ENCODE assay signal across 21 cellular contexts in genomic region chr15:38320181-38320580, GRCh38.
"Had no signal": no experiment of that assay in that cellular context is flagged by ENCODE, and none has a peak within 500 bp of the region (broad histone marks: within the 10 kb centered on the region; RNA-seq: fewer than 3 reads in every experiment).

No MANE protein-coding gene starts in this region.

- H3K36me3 ChIP-seq: thoracic aorta had no signal

- H3K4me3 ChIP-seq: sigmoid colon, thoracic aorta, upper lobe of left lung had no signal

- H3K36me3 Mint-ChIP-seq: activated CD8-positive, alpha-beta memory T cell treated with anti-CD3 and anti-CD28 coated beads, Interleukin-2, amount 10 ng/mL, durations not matched to agents 7 days and 5 days had no signal

- H3K4me1 Mint-ChIP-seq: activated CD4-positive, alpha-beta memory T cell treated with anti-CD3 and anti-CD28 coated beads, Interleukin-2, amount 10 ng/mL, durations not matched to agents 7 days and 5 days; activated CD8-positive, alpha-beta memory T cell treated with anti-CD3 and anti-CD28 coated beads, Interleukin-2, amount 10 ng/mL, durations not matched to agents 7 days and 5 days; activated naive CD8-positive, alpha-beta T cell treated with anti-CD3 and anti-CD28 coated beads, Interleukin-2, amount 50 U/mL, for 24 hours had no signal

- DNase-seq: activated CD4-positive, alpha-beta memory T cell treated with anti-CD3 and anti-CD28 coated beads, Interleukin-2, amount 10 ng/mL, durations not matched to agents 7 days and 5 days; activated CD4-positive, alpha-beta T cell treated with anti-CD3 and anti-CD28 coated beads for 48 hours; activated CD4-positive, CD25-positive, alpha-beta regulatory T cell; activated CD8-positive, alpha-beta memory T cell treated with anti-CD3 and anti-CD28 coated beads, Interleukin-2, amount 10 ng/mL, durations not matched to agents 7 days and 5 days; activated naive CD4-positive, alpha-beta T cell treated with anti-CD3 and anti-CD28 coated beads for 36 hours; activated naive CD8-positive, alpha-beta T cell treated with anti-CD3 and anti-CD28 coated beads, Interleukin-2, amount 50 U/mL, for 24 hours; activated T-cell treated with anti-CD3 and anti-CD28 coated beads, Interleukin-2, amount 50 U/mL, for 4 hours; anterior cingulate cortex; cerebellar nuclear complex; effector CD8-positive, alpha-beta T cell; head of caudate nucleus; kidney; mammary epithelial cell; midbrain; sigmoid colon; stimulated activated naive B cell treated with anti-CD40 and anti-IgM and Interleukin-4, amounts not matched to agents 10 μg/mL and 1 μg/mL and 100 μg/mL, for 72 hours; upper lobe of left lung had no signal

- H3K27ac ChIP-seq: sigmoid colon, thoracic aorta, upper lobe of left lung had no signal

- H3K27ac Mint-ChIP-seq: activated CD4-positive, alpha-beta memory T cell treated with anti-CD3 and anti-CD28 coated beads, Interleukin-2, amount 10 ng/mL, durations not matched to agents 7 days and 5 days; activated CD8-positive, alpha-beta memory T cell treated with anti-CD3 and anti-CD28 coated beads, Interleukin-2, amount 10 ng/mL, durations not matched to agents 7 days and 5 days; activated naive CD4-positive, alpha-beta T cell treated with anti-CD3 and anti-CD28 coated beads for 36 hours; activated naive CD8-positive, alpha-beta T cell treated with anti-CD3 and anti-CD28 coated beads, Interleukin-2, amount 50 U/mL, for 24 hours; dendritic cell treated with granulocyte-macrophage colony-stimulating factor and Interleukin-4, amounts not matched to agents 40 ng/mL and 50 ng/mL, for 4 days; nephron; stimulated activated naive B cell treated with anti-CD40 and anti-IgM and Interleukin-4, amounts not matched to agents 10 μg/mL and 1 μg/mL and 100 μg/mL, for 72 hours; T-helper 2 cell treated with Interferon-gamma antibody and Interleukin-4, amounts not matched to agents 5 μg/mL and 100 μg/mL, for 36 hours had no signal

- H3K9me3 Mint-ChIP-seq: activated CD4-positive, alpha-beta memory T cell treated with anti-CD3 and anti-CD28 coated beads, Interleukin-2, amount 10 ng/mL, durations not matched to agents 7 days and 5 days; activated naive CD4-positive, alpha-beta T cell treated with anti-CD3 and anti-CD28 coated beads for 36 hours; activated naive CD8-positive, alpha-beta T cell treated with anti-CD3 and anti-CD28 coated beads, Interleukin-2, amount 50 U/mL, for 24 hours; activated T-cell treated with anti-CD3 and anti-CD28 coated beads, Interleukin-2, amount 50 U/mL, for 4 hours; dendritic cell treated with granulocyte-macrophage colony-stimulating factor and Interleukin-4, amounts not matched to agents 40 ng/mL and 50 ng/mL, for 4 days; nephron; stimulated activated naive B cell treated with anti-CD40 and anti-IgM and Interleukin-4, amounts not matched to agents 10 μg/mL and 1 μg/mL and 100 μg/mL, for 72 hours; T-helper 2 cell treated with Interferon-gamma antibody and Interleukin-4, amounts not matched to agents 5 μg/mL and 100 μg/mL, for 36 hours had no signal

- H3K4me3 Mint-ChIP-seq: activated CD4-positive, alpha-beta memory T cell treated with anti-CD3 and anti-CD28 coated beads, Interleukin-2, amount 10 ng/mL, durations not matched to agents 7 days and 5 days; activated CD8-positive, alpha-beta memory T cell treated with anti-CD3 and anti-CD28 coated beads, Interleukin-2, amount 10 ng/mL, durations not matched to agents 7 days and 5 days; activated naive CD4-positive, alpha-beta T cell treated with anti-CD3 and anti-CD28 coated beads for 36 hours; activated naive CD8-positive, alpha-beta T cell treated with anti-CD3 and anti-CD28 coated beads, Interleukin-2, amount 50 U/mL, for 24 hours; activated T-cell treated with anti-CD3 and anti-CD28 coated beads, Interleukin-2, amount 50 U/mL, for 4 hours; dendritic cell treated with granulocyte-macrophage colony-stimulating factor and Interleukin-4, amounts not matched to agents 40 ng/mL and 50 ng/mL, for 4 days; nephron; stimulated activated naive B cell treated with anti-CD40 and anti-IgM and Interleukin-4, amounts not matched to agents 10 μg/mL and 1 μg/mL and 100 μg/mL, for 72 hours; T-helper 2 cell treated with Interferon-gamma antibody and Interleukin-4, amounts not matched to agents 5 μg/mL and 100 μg/mL, for 36 hours had no signal

- H3K27me3 Mint-ChIP-seq: dendritic cell treated with granulocyte-macrophage colony-stimulating factor and Interleukin-4, amounts not matched to agents 40 ng/mL and 50 ng/mL, for 4 days; stimulated activated naive B cell treated with anti-CD40 and anti-IgM and Interleukin-4, amounts not matched to agents 10 μg/mL and 1 μg/mL and 100 μg/mL, for 72 hours had no signal

- H3K9me3 ChIP-seq: sigmoid colon, thoracic aorta, upper lobe of left lung had no signal

- H3K27me3 ChIP-seq: sigmoid colon, upper lobe of left lung had no signal
